ENCODE assay signal across 1 cellular context in genomic region chr6:7052441-7052936, GRCh38.
TF ChIP-seq lines count a peak whose summit lies in the region.

No MANE protein-coding gene starts in this region.

TF ChIP-seq in A549, 52 proteins besides CTCF, POLR2A, EP300 and RAD21 (continued from another document):
- TF ChIP-seq, protein P1, sequence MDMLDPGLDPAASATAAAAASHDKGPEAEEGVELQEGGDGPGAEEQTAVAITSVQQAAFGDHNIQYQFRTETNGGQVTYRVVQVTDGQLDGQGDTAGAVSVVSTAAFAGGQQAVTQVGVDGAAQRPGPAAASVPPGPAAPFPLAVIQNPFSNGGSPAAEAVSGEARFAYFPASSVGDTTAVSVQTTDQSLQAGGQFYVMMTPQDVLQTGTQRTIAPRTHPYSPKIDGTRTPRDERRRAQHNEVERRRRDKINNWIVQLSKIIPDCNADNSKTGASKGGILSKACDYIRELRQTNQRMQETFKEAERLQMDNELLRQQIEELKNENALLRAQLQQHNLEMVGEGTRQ (IDR thresholded peaks at IDR 0.05), result no peak
- no peak for TF ChIP-seq EHF (CRISPR knock-in tag; IDR thresholded peaks at IDR 0.05)
- no peak for TF ChIP-seq ZFP36 (IDR thresholded peaks at IDR 0.05; ENCODE audit: borderline replicate concordance, partially characterized antibody)
TF ChIP-seq in A549: peak in this region for 0.
